ENCODE assay signal across 1 cellular context in the genomic region with DNA sequence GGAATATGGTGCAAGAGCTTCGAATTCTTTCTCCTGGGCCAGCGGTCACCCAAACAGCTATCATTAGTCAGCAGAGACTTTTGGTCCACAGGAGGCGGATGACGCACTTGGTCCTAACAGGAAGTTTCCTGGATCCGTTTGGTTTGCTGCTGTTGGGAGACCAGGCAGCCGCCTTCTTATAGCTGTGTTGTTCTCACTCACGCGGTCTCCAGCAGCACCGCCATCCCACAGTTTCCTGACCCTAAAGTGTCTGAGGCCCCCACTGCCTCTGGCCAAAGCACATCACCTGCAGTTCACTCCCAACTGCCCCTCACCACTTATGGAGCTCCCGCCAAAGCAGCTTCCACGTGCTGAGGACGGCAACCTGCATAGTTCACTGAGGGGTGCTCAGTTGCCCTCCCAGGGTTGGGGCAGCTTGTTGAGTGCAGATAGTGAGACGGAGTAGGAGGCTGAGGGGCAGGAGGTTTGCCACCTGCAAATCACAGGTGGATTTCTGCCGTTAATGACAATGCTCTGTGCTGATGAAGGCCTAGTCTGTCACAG.
TF ChIP-seq lines count a peak whose summit lies in the region.

No MANE protein-coding gene starts in this region.

TF ChIP-seq in H1, 55 proteins besides CTCF, POLR2A, EP300 and RAD21:
- no peak for TF ChIP-seq SIX5 (IDR thresholded peaks at IDR 0.05; ENCODE audit: low read depth, low read length)
- no peak for TF ChIP-seq SIN3A (conservative IDR thresholded peaks at IDR 0.05 in 1 of 2, IDR thresholded peaks at IDR 0.05 in 1 of 2; ENCODE audit: low read depth in 1 of 2, low read length in 2 of 2)
- TF ChIP-seq KDM1A (IDR thresholded peaks at IDR 0.05; ENCODE audit: borderline replicate concordance, low read length) = no peak
- no peak for TF ChIP-seq YY1 (IDR thresholded peaks at IDR 0.05; ENCODE audit: low read depth, low read length)
- TF ChIP-seq SP1 (IDR thresholded peaks at IDR 0.05; ENCODE audit: low read depth, low read length) = no peak
- TF ChIP-seq BACH1 (IDR thresholded peaks at IDR 0.05; ENCODE audit: low read length) = no peak
- no peak for TF ChIP-seq JUND (IDR thresholded peaks at IDR 0.05; ENCODE audit: low read length)
- no peak for TF ChIP-seq GTF2F1 (IDR thresholded peaks at IDR 0.05; ENCODE audit: borderline replicate concordance, low read depth, low read length)
- no peak for TF ChIP-seq NRF1 (IDR thresholded peaks at IDR 0.05; ENCODE audit: low read depth, low read length)
- no peak for TF ChIP-seq CTBP2 (IDR thresholded peaks at IDR 0.05; ENCODE audit: borderline replicate concordance, insufficient read depth, insufficient read length, low read length)
- TF ChIP-seq, protein P1, sequence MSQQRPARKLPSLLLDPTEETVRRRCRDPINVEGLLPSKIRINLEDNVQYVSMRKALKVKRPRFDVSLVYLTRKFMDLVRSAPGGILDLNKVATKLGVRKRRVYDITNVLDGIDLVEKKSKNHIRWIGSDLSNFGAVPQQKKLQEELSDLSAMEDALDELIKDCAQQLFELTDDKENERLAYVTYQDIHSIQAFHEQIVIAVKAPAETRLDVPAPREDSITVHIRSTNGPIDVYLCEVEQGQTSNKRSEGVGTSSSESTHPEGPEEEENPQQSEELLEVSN (IDR thresholded peaks at IDR 0.05) = no peak
- no peak for TF ChIP-seq EZH2 (IDR thresholded peaks at IDR 0.05; ENCODE audit: low read depth, low read length, severe bottlenecking)
- no peak for TF ChIP-seq USF2 (IDR thresholded peaks at IDR 0.05; ENCODE audit: low read length)
- no peak for TF ChIP-seq SP4 (IDR thresholded peaks at IDR 0.05; ENCODE audit: low read length)
